Comparison of ENCODE assay signal across 30 cellular contexts in the genomic region with DNA sequence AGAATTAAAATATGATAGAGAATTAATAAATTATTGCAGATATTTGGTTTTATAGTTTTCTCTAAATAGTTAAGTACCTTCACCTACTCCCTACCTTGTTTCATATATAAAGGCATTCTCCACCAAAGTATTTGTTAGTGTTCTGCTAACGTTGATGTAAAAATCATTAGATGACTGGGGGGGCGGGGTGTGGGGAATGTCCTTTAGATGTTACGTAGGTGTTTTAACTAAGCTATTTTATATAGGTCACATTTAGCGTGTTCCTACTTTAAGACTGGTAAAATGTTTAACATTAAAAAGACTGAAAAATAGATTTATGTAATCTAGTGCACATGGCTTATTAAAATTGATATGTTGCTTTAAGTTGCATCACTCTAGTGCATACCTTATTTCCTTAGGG. TPM values are rescaled to one million over a fixed set of nuclear protein-coding genes. Genes with fewer than 3 reads are reported as not detected.
DNase-seq lines count a peak whose midpoint lies in the region; ATAC-seq lines count a peak whose summit lies in the region.
"Had no signal": no experiment of that assay in that cellular context is flagged by ENCODE, and none has a peak within 500 bp of the region (broad histone marks: within the 10 kb centered on the region; RNA-seq: fewer than 3 reads in every experiment).

No MANE protein-coding gene starts in this region.

- no peaks in the 10 kb centered on the region for H3K9me3 Mint-ChIP-seq in activated naive CD4-positive, alpha-beta T cell treated with anti-CD3 and anti-CD28 coated beads, Interleukin-2, amount 50 U/mL, for 24 hours
- H3K9me3 Mint-ChIP-seq in natural killer cell treated with Interleukin-12 subunit alpha and Interleukin-12 subunit beta and Interleukin-15 and Interleukin-18, amount 100 ng/mL, for 72 hours, result no peaks in the 10 kb centered on the region
- no peaks in the 10 kb centered on the region for H3K9me3 Mint-ChIP-seq in stimulated activated naive B cell treated with anti-CD40 and anti-IgM and Interleukin-4, amounts not matched to agents 10 μg/mL and 1 μg/mL and 100 μg/mL, for 72 hours
- H3K9me3 Mint-ChIP-seq: neural progenitor cell had no signal

- H2BK12ac ChIP-seq in trophoblast cell (ENCODE audit: low read length), result no peak overlapping the region

- H3K27me3 ChIP-seq in adipocyte (replicated peaks; ENCODE audit: control insufficient read depth, insufficient read depth, low read length), result no peaks in the 10 kb centered on the region
- H3K27me3 ChIP-seq in trophoblast cell (ENCODE audit: insufficient read depth, low read length), result no peaks in the 10 kb centered on the region
- H3K27me3 ChIP-seq: adrenal gland, BLaER1, brain microvascular endothelial cell, neural progenitor cell, Peyer's patch had no signal

- H2BK5ac ChIP-seq in trophoblast cell (ENCODE audit: low read depth, low read length, poor library complexity), result no peak overlapping the region

- H2BK120ac ChIP-seq in trophoblast cell (ENCODE audit: insufficient read depth, low read length, poor library complexity), result no peak overlapping the region

- H3K27ac Mint-ChIP-seq in activated naive CD4-positive, alpha-beta T cell treated with anti-CD3 and anti-CD28 coated beads, Interleukin-2, amount 50 U/mL, for 24 hours, result peak overlapping the region; percentile 88
- H3K27ac Mint-ChIP-seq in natural killer cell treated with Interleukin-12 subunit alpha and Interleukin-12 subunit beta and Interleukin-15 and Interleukin-18, amount 100 ng/mL, for 72 hours, result peak overlapping the region; percentile 94 to 96
- no peak overlapping the region for H3K27ac Mint-ChIP-seq in stimulated activated naive B cell treated with anti-CD40 and anti-IgM and Interleukin-4, amounts not matched to agents 10 μg/mL and 1 μg/mL and 100 μg/mL, for 72 hours
- H3K27ac Mint-ChIP-seq: neural progenitor cell had no signal

- no peak overlapping the region for H4K12ac ChIP-seq in trophoblast cell (ENCODE audit: low read depth, low read length)

- H3K27ac ChIP-seq in SK-N-MC, result peak overlapping the region; percentile 92
- no peak overlapping the region for H3K27ac ChIP-seq in trophoblast cell (ENCODE audit: low read depth, low read length)
- H3K27ac ChIP-seq: adrenal gland, BLaER1, brain microvascular endothelial cell, neural progenitor cell had no signal

- no peak overlapping the region for H3K4ac ChIP-seq in trophoblast cell (ENCODE audit: low read depth, low read length)

- no peak overlapping the region for H2AK5ac ChIP-seq in trophoblast cell (ENCODE audit: low read length)

- H3K4me1 ChIP-seq in adipocyte (ENCODE audit: control insufficient read depth, insufficient read depth, low read length) (no peaks in the 10 kb centered on the region), trophoblast cell (ENCODE audit: control insufficient read depth in 1 of 2, insufficient read depth in 2 of 2, low read length in 2 of 2) (no peaks in the 10 kb centered on the region)

- H3K79me2 ChIP-seq in trophoblast cell (ENCODE audit: control insufficient read depth, insufficient read depth, low read length, poor library complexity), result no peaks in the 10 kb centered on the region

- H3K4me3 ChIP-seq in SK-N-MC, result no peak overlapping the region
- no peak overlapping the region for H3K4me3 ChIP-seq in adipocyte (ENCODE audit: low read length)
- H3K4me3 ChIP-seq in trophoblast cell (ENCODE audit: low read depth, low read length), result no peak overlapping the region
- H3K4me3 ChIP-seq: adrenal gland, BLaER1, HAP-1, neural progenitor cell, Peyer's patch had no signal

- no peaks in the 10 kb centered on the region for H3K9me3 ChIP-seq in SK-N-MC (ENCODE audit: low read depth, low read length)
- H3K9me3 ChIP-seq in adipocyte (ENCODE audit: control insufficient read depth, low read length), result no peaks in the 10 kb centered on the region
- no peaks in the 10 kb centered on the region for H3K9me3 ChIP-seq in trophoblast cell (ENCODE audit: insufficient read depth, low read depth, low read length)
- H3K9me3 ChIP-seq: adrenal gland, BLaER1, HAP-1, Peyer's patch had no signal

- H3K4me1 Mint-ChIP-seq in activated naive CD4-positive, alpha-beta T cell treated with anti-CD3 and anti-CD28 coated beads, Interleukin-2, amount 50 U/mL, for 24 hours, result peaks cover 90% of the 10 kb centered on the region
- peaks cover 63 to 79% of the 10 kb centered on the region in 2 donors for H3K4me1 Mint-ChIP-seq in natural killer cell treated with Interleukin-12 subunit alpha and Interleukin-12 subunit beta and Interleukin-15 and Interleukin-18, amount 100 ng/mL, for 72 hours (ENCODE audit: low read depth in 2 of 2)
- H3K4me1 Mint-ChIP-seq in stimulated activated naive B cell treated with anti-CD40 and anti-IgM and Interleukin-4, amounts not matched to agents 10 μg/mL and 1 μg/mL and 100 μg/mL, for 72 hours, result peaks cover 42 to 60% of the 10 kb centered on the region in 2 donors

- no peaks in the 10 kb centered on the region for H3K79me1 ChIP-seq in trophoblast cell (ENCODE audit: low read length)

- no peaks in the 10 kb centered on the region for H3K27me3 Mint-ChIP-seq in activated naive CD4-positive, alpha-beta T cell treated with anti-CD3 and anti-CD28 coated beads, Interleukin-2, amount 50 U/mL, for 24 hours
- H3K27me3 Mint-ChIP-seq in natural killer cell treated with Interleukin-12 subunit alpha and Interleukin-12 subunit beta and Interleukin-15 and Interleukin-18, amount 100 ng/mL, for 72 hours, result no peaks in the 10 kb centered on the region
- no peaks in the 10 kb centered on the region for H3K27me3 Mint-ChIP-seq in stimulated activated naive B cell treated with anti-CD40 and anti-IgM and Interleukin-4, amounts not matched to agents 10 μg/mL and 1 μg/mL and 100 μg/mL, for 72 hours
- H3K27me3 Mint-ChIP-seq: activated CD8-positive, alpha-beta memory T cell treated with anti-CD3 and anti-CD28 coated beads, Interleukin-2, amount 10 ng/mL, durations not matched to agents 7 days and 5 days had no signal

- H3K4me2 ChIP-seq in trophoblast cell (ENCODE audit: low read length), result no peak overlapping the region
- H3K4me2 ChIP-seq: BLaER1, neural progenitor cell had no signal

- no peak overlapping the region for H3K14ac ChIP-seq in trophoblast cell (ENCODE audit: low read length)

- peak overlapping the region; percentile 50 for H3K4me3 Mint-ChIP-seq in activated naive CD4-positive, alpha-beta T cell treated with anti-CD3 and anti-CD28 coated beads, Interleukin-2, amount 50 U/mL, for 24 hours
- H3K4me3 Mint-ChIP-seq in natural killer cell treated with Interleukin-12 subunit alpha and Interleukin-12 subunit beta and Interleukin-15 and Interleukin-18, amount 100 ng/mL, for 72 hours, result peak overlapping the region; percentile 72
- no peak overlapping the region for H3K4me3 Mint-ChIP-seq in stimulated activated naive B cell treated with anti-CD40 and anti-IgM and Interleukin-4, amounts not matched to agents 10 μg/mL and 1 μg/mL and 100 μg/mL, for 72 hours
- H3K4me3 Mint-ChIP-seq: activated CD8-positive, alpha-beta memory T cell treated with anti-CD3 and anti-CD28 coated beads, Interleukin-2, amount 10 ng/mL, durations not matched to agents 7 days and 5 days; neural progenitor cell had no signal

- H3K23ac ChIP-seq in trophoblast cell (ENCODE audit: low read length), result no peak overlapping the region

- no peaks in the 10 kb centered on the region for H3K36me3 ChIP-seq in SK-N-MC (ENCODE audit: insufficient read depth, low read length)
- H3K36me3 ChIP-seq in adipocyte (ENCODE audit: control insufficient read depth, insufficient read depth, low read length, severe bottlenecking), result no peaks in the 10 kb centered on the region
- H3K36me3 ChIP-seq in trophoblast cell (ENCODE audit: control insufficient read depth in 1 of 2, insufficient read depth in 2 of 2, low read length in 2 of 2), result no peaks in the 10 kb centered on the region
- H3K36me3 ChIP-seq: adrenal gland, BLaER1, brain microvascular endothelial cell, HAP-1, neural progenitor cell, Peyer's patch had no signal

- H3K36me3 Mint-ChIP-seq in activated naive CD4-positive, alpha-beta T cell treated with anti-CD3 and anti-CD28 coated beads, Interleukin-2, amount 50 U/mL, for 24 hours, result peaks cover 10% of the 10 kb centered on the region
- peaks cover 23% of the 10 kb centered on the region for H3K36me3 Mint-ChIP-seq in natural killer cell treated with Interleukin-12 subunit alpha and Interleukin-12 subunit beta and Interleukin-15 and Interleukin-18, amount 100 ng/mL, for 72 hours
- H3K36me3 Mint-ChIP-seq in stimulated activated naive B cell treated with anti-CD40 and anti-IgM and Interleukin-4, amounts not matched to agents 10 μg/mL and 1 μg/mL and 100 μg/mL, for 72 hours, result peaks cover 17 to 27% of the 10 kb centered on the region in 2 donors
- H3K36me3 Mint-ChIP-seq: neural progenitor cell had no signal

- no peak for DNase-seq in activated naive CD4-positive, alpha-beta T cell (lab: John Stamatoyannopoulos, UW)
- DNase-seq in SK-N-MC (ENCODE audit: low read depth, low spot score) (no peak), adipocyte (ENCODE audit: low read depth) (peak; percentile 16), cortex of kidney (lab: John Stamatoyannopoulos, UW) (no peak), trophoblast cell (no peak)
- no peak for DNase-seq in natural killer cell treated with Interleukin-12 subunit alpha and Interleukin-12 subunit beta and Interleukin-15 and Interleukin-18, amount 100 ng/mL, for 72 hours (ENCODE audit: low spot score)
- DNase-seq in stimulated activated naive B cell treated with anti-CD40 and anti-IgM and Interleukin-4, amounts not matched to agents 10 μg/mL and 1 μg/mL and 100 μg/mL, for 72 hours, result no peak
- DNase-seq: ACHN; activated CD8-positive, alpha-beta memory T cell treated with anti-CD3 and anti-CD28 coated beads, Interleukin-2, amount 10 ng/mL, durations not matched to agents 7 days and 5 days; adrenal gland; brain microvascular endothelial cell; Calu3; DMS79 treated with DMSO at 0.1 percent for 48 hours; glutamatergic neuron; KG1; MM.1S; NCI-H1417; NCI-H2081; NCI-H226; NCI-H69; Peyer's patch; posterior cingulate gyrus; right cardiac atrium had no signal

- no peak overlapping the region for H3K18ac ChIP-seq in trophoblast cell (ENCODE audit: low read length)

- no peak overlapping the region for H4K91ac ChIP-seq in trophoblast cell (ENCODE audit: low read depth, low read length)

- H3K9ac ChIP-seq in SK-N-MC (ENCODE audit: insufficient read length), result peak overlapping the region; percentile 56
- H3K9ac ChIP-seq in adipocyte (ENCODE audit: low read length), result no peak overlapping the region
- no peak overlapping the region for H3K9ac ChIP-seq in trophoblast cell (ENCODE audit: low read length)
- H3K9ac ChIP-seq: BLaER1, neural progenitor cell had no signal

- no peak overlapping the region for H2AFZ ChIP-seq in trophoblast cell (ENCODE audit: insufficient read depth, low read length, poor library complexity)
- H2AFZ ChIP-seq: neural progenitor cell had no signal

- no CpG with 5 or more reads among the region's 4 CpGs for WGBS in trophoblast cell (ENCODE audit: extremely low coverage, insufficient coverage, insufficient read length)

- no peak overlapping the region for H4K8ac ChIP-seq in trophoblast cell (ENCODE audit: low read depth, low read length)

- no peak for ATAC-seq in natural killer cell treated with Interleukin-12 subunit alpha and Interleukin-12 subunit beta and Interleukin-15 and Interleukin-18, amount 100 ng/mL, for 72 hours
- no peak for ATAC-seq in stimulated activated naive B cell treated with anti-CD40 and anti-IgM and Interleukin-4, amounts not matched to agents 10 μg/mL and 1 μg/mL and 100 μg/mL, for 72 hours (replicated peaks)
- ATAC-seq: activated CD4-positive, CD25-positive, alpha-beta regulatory T cell treated with anti-CD3 and anti-CD28 coated beads, Interleukin-2, amount 50 U/mL, for 24 hours; activated CD8-positive, alpha-beta memory T cell treated with anti-CD3 and anti-CD28 coated beads, Interleukin-2, amount 10 ng/mL, durations not matched to agents 7 days and 5 days; right cardiac atrium had no signal

RNA-seq across cellular contexts. Expression of a gene that starts 48.6 kb away (rescaled TPM):
- total RNA-seq in natural killer cell treated with Interleukin-12 subunit alpha and Interleukin-12 subunit beta and Interleukin-15 and Interleukin-18, amount 100 ng/mL, for 72 hours, result 100 to 1,000 TPM; 334 to 761 TPM
- not detected in 2 replicates for polyA plus RNA-seq in trophoblast cell (2013)
- total RNA-seq: Calu3, chondrocyte had no signal
- polyA plus RNA-seq: keratinocyte had no signal

Comparison
In these comparisons a context has a peak if more than half of its experiments do, and no peak if none do; other contexts are left out.
1. H3K4me3 Mint-ChIP-seq: peak in activated naive CD4-positive, alpha-beta T cell treated with anti-CD3 and anti-CD28 coated beads, Interleukin-2, amount 50 U/mL, for 24 hours (single experiment) and natural killer cell treated with Interleukin-12 subunit alpha and Interleukin-12 subunit beta and Interleukin-15 and Interleukin-18, amount 100 ng/mL, for 72 hours (single experiment); none in stimulated activated naive B cell treated with anti-CD40 and anti-IgM and Interleukin-4, amounts not matched to agents 10 μg/mL and 1 μg/mL and 100 μg/mL, for 72 hours (0 of 2).